Comparison of ENCODE assay signal across 8 cellular contexts in the genomic region with DNA sequence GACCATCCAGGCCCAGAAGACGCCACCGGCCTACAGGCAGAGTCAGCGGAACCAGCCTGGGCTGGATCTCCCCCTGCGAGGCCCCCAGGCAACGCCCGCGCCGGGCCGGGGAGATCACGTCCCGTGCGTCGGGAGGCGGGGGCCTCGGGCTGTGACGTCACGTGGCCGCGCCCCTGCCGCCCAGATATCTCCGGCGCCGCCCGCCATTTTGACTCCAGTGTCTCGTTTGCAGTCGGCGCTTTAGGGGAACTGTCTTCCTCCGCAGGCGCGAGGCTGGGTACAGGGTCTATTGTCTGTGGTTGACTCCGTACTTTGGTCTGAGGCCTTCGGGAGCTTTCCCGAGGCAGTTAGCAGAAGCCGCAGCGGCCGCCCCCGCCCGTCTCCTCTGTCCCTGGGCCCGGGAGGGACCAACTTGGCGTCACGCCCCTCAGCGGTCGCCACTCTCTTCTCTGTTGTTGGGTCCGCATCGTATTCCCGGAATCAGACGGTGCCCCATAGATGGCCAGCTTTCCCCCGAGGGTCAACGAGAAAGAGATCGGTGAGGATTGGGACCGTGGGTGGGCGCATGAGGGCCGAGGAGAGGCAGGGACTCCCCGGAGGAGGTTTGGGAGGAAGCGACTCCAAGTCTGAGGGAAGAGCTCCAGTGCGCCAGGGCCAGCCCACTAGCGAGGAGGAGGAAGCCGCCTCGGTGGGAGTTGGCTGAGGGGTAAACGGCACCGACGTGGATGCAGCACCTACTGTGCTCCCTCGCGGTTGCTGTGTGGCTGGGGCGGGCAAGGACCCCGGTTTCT.
DNase-seq lines count a peak whose midpoint lies in the region; ATAC-seq lines count a peak whose summit lies in the region.

WSB1 (plus strand) TSS at position 217 of the 791 bp plus-strand sequence; CDS start at position 499, 282 bp downstream.

- H3K4me2 ChIP-seq in BLaER1 treated with 17β-estradiol and CSF1 and Interleukin-3, amounts not matched to agents 10 nM and 100 nM, result peak within 1 kb of the TSS; percentile 78 to 99 (median 90)

- no peaks in the 10 kb centered on the region for H3K27me3 ChIP-seq in BLaER1 treated with 17β-estradiol and CSF1 and Interleukin-3, amounts not matched to agents 10 nM and 100 nM
- no peaks in the 10 kb centered on the region for H3K27me3 ChIP-seq in layer of hippocampus (ENCODE audit: control insufficient read depth, insufficient read depth, low read length)

- no peaks in the 10 kb centered on the region for H3K9me3 ChIP-seq in BLaER1 treated with 17β-estradiol and CSF1 and Interleukin-3, amounts not matched to agents 10 nM and 100 nM (replicated peaks in 1 of 11)

- peak within 1 kb of the TSS; percentile 72 to 94 (median 88) for H3K4me3 ChIP-seq in BLaER1 treated with 17β-estradiol and CSF1 and Interleukin-3, amounts not matched to agents 10 nM and 100 nM

- H3K36me3 ChIP-seq in BLaER1 treated with 17β-estradiol and CSF1 and Interleukin-3, amounts not matched to agents 10 nM and 100 nM, result peaks cover 10 to 34% (median 14%) of the 10 kb centered on the region in 11 experiments; a peak in 16 of 22 replicates

- H3K9ac ChIP-seq in BLaER1 treated with 17β-estradiol and CSF1 and Interleukin-3, amounts not matched to agents 10 nM and 100 nM, result peak within 1 kb of the TSS; percentile 89 to 99 (median 98)

- ATAC-seq in GM19324 (IDR thresholded peaks at IDR 0.05; ENCODE audit: low FRiP score, unreplicated experiment), result peak; percentile 89
- ATAC-seq in HG03460 (IDR thresholded peaks at IDR 0.05; ENCODE audit: unreplicated experiment), result peak; percentile 70

- H3K27ac ChIP-seq in BLaER1 treated with 17β-estradiol and CSF1 and Interleukin-3, amounts not matched to agents 10 nM and 100 nM, result peak within 1 kb of the TSS; percentile 92 to 99 (median 98)
- H3K27ac ChIP-seq in cingulate gyrus (ENCODE audit: low read depth, low read length) (peak within 1 kb of the TSS; percentile 81), layer of hippocampus (ENCODE audit: low read depth, low read length) (peak within 1 kb of the TSS; percentile 96)

- peaks cover 32 to 45% (median 39%) of the 10 kb centered on the region in 10 experiments for H3K4me1 ChIP-seq in BLaER1 treated with 17β-estradiol and CSF1 and Interleukin-3, amounts not matched to agents 10 nM and 100 nM

- peaks cover 39 to 48% (median 42%) of the 10 kb centered on the region in 11 experiments for H4K20me1 ChIP-seq in BLaER1 treated with 17β-estradiol and CSF1 and Interleukin-3, amounts not matched to agents 10 nM and 100 nM

- peak; percentile 92 to 95 for DNase-seq in NCI-H524 (lab: John Stamatoyannopoulos, UW)
- peak; percentile 94 for DNase-seq in activated CD4-positive, alpha-beta T cell treated with anti-CD3 and anti-CD28 coated beads for 48 hours
- peak; percentile 82 to 94 (median 84) for DNase-seq in stimulated activated CD4-positive, alpha-beta T cell treated with anti-CD3 and anti-CD28 coated beads, Interleukin-1b, Interleukin-23, amount 100 ng/mL, for 24 hours (ENCODE audit: low read depth in 4 of 4, low spot score in 1 of 4)

Comparison
In these comparisons a context has a peak if more than half of its experiments do, and no peak if none do; other contexts are left out.
1. Peak in every context shown above with its lines: DNase-seq, ATAC-seq, H3K4me3 ChIP-seq and H3K27ac ChIP-seq.